Comparison of ENCODE assay signal across 8 cellular contexts in the genomic region with DNA sequence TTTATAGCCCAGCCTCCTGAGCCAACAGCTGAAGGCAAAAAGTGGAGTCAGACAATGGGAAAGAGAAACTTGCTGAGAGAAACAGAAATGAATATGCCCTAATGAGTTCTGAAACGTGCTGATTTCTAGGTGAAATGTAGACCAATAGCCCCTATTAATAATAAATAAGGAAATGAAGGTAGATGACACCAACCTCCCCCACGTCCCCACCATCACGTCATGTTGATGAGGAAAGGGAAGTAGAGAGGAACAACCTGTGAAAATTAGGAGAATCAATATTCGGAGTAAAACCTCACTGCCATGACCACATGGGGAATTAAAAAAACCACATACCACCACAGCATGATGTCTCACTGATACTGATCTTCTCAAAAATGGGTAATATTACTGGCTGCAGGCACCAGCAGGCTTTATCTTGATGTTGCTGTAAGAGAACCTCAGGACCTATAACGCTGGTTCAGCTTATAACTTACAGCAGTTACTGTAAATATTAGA.
DNase-seq lines count a peak whose midpoint lies in the region; ATAC-seq, FAIRE-seq and TF ChIP-seq lines count a peak whose summit lies in the region.

No MANE protein-coding gene starts in this region.

- H3K27ac Mint-ChIP-seq in T-helper 17 cell: peak overlapping the region; percentile 93
- H3K27ac Mint-ChIP-seq in dendritic cell treated with granulocyte-macrophage colony-stimulating factor and Interleukin-4, amounts not matched to agents 40 ng/mL and 50 ng/mL, for 4 days: peak overlapping the region; percentile 43

- H3K4me3 ChIP-seq in MM.1S (ENCODE audit: low read length): no peak overlapping the region
- H3K4me3 ChIP-seq in esophagus muscularis mucosa: no peak overlapping the region

- no peak for TF ChIP-seq EP300 in esophagus muscularis mucosa (IDR thresholded peaks at IDR 0.05)

- no peak overlapping the region for H2AFZ ChIP-seq in MM.1S (ENCODE audit: low read length)

- peak; percentile 75 for FAIRE-seq in GM12891 (lab: Jason Lieb, UNC)

- H3K9me3 ChIP-seq in T-helper 17 cell (ENCODE audit: control insufficient read depth, low read length, poor library complexity, severe bottlenecking): no peaks in the 10 kb centered on the region
- no peaks in the 10 kb centered on the region for H3K9me3 ChIP-seq in MM.1S (replicated peaks; ENCODE audit: insufficient read depth, low read length)
- H3K9me3 ChIP-seq in esophagus muscularis mucosa: no peaks in the 10 kb centered on the region

- 76% methylated on average over 5 of the region's 5 CpGs for WGBS in esophagus muscularis mucosa

- peak overlapping the region; percentile 69 for H3K4me3 Mint-ChIP-seq in T-helper 17 cell
- H3K4me3 Mint-ChIP-seq in dendritic cell treated with granulocyte-macrophage colony-stimulating factor and Interleukin-4, amounts not matched to agents 40 ng/mL and 50 ng/mL, for 4 days: no peak overlapping the region

- no peak overlapping the region for H3K9ac ChIP-seq in MM.1S (ENCODE audit: low read length)

- no peaks in the 10 kb centered on the region for H3K36me3 Mint-ChIP-seq in T-helper 17 cell (ENCODE audit: low read depth)
- no peaks in the 10 kb centered on the region for H3K36me3 Mint-ChIP-seq in dendritic cell treated with granulocyte-macrophage colony-stimulating factor and Interleukin-4, amounts not matched to agents 40 ng/mL and 50 ng/mL, for 4 days (ENCODE audit: low read depth)

- intact Hi-C loops in dendritic cell treated with granulocyte-macrophage colony-stimulating factor and Interleukin-4, amounts not matched to agents 40 ng/mL and 50 ng/mL, for 4 days (cut with micrococcal nuclease): loop anchor here (10.0 kb wide), 1 partner anchor 59 kb away; a partner anchor contains a TSS
- intact Hi-C loops in esophagus muscularis mucosa (cut with DNase I): no loop called here

- H3K36me3 ChIP-seq in MM.1S (replicated peaks; ENCODE audit: insufficient read depth, low read length) (no peaks in the 10 kb centered on the region; the same call in 1 of the 2 replicates), esophagus muscularis mucosa (peaks cover 0 to 15% (median 0%) of the 10 kb centered on the region in 4 donors)

- no peaks in the 10 kb centered on the region for H3F3A ChIP-seq in MM.1S (ENCODE audit: insufficient read depth, low read length)

- TF ChIP-seq CTCF in MM.1S (IDR thresholded peaks at IDR 0.05; ENCODE audit: low read length): no peak
- TF ChIP-seq CTCF in esophagus muscularis mucosa (IDR thresholded peaks at IDR 0.05): no peak

- DNase-seq in GM12891 (ENCODE audit: insufficient read length, low spot score) (no peak), T-helper 17 cell (peak; percentile 10 to 33 (median 18)), NCI-H1436 treated with DMSO at 0.1 percent for 48 hours (lab: John Stamatoyannopoulos, UW) (no peak), MM.1S (no peak), esophagus muscularis mucosa (ENCODE audit: extremely low spot score) (no peak), dermis blood vessel endothelial cell (no peak)

- H3K27me3 ChIP-seq in MM.1S (replicated peaks; ENCODE audit: insufficient read depth, low read length) (no peaks in the 10 kb centered on the region), esophagus muscularis mucosa (no peaks in the 10 kb centered on the region)

- H3K27ac ChIP-seq in MM.1S (ENCODE audit: low read length): no peak overlapping the region
- H3K27ac ChIP-seq in esophagus muscularis mucosa (replicated peaks in 1 of 4): no peak overlapping the region

- H3K27me3 Mint-ChIP-seq in T-helper 17 cell: no peaks in the 10 kb centered on the region
- no peaks in the 10 kb centered on the region for H3K27me3 Mint-ChIP-seq in dendritic cell treated with granulocyte-macrophage colony-stimulating factor and Interleukin-4, amounts not matched to agents 40 ng/mL and 50 ng/mL, for 4 days

- no peaks in the 10 kb centered on the region for H4K20me1 ChIP-seq in MM.1S (ENCODE audit: insufficient read depth, low read length)

- H3K4me1 ChIP-seq in MM.1S (ENCODE audit: low read length): no peaks in the 10 kb centered on the region
- peaks cover 0 to 8% (median 4%) of the 10 kb centered on the region in 4 donors for H3K4me1 ChIP-seq in esophagus muscularis mucosa

- H3K9me2 ChIP-seq in MM.1S (replicated peaks; ENCODE audit: insufficient read depth, low read length): no peaks in the 10 kb centered on the region

- H3K79me2 ChIP-seq in MM.1S (ENCODE audit: low read length): no peaks in the 10 kb centered on the region

- H3K4me2 ChIP-seq in MM.1S (ENCODE audit: low read depth, low read length): no peak overlapping the region

- H3K9me3 Mint-ChIP-seq in dendritic cell treated with granulocyte-macrophage colony-stimulating factor and Interleukin-4, amounts not matched to agents 40 ng/mL and 50 ng/mL, for 4 days: no peaks in the 10 kb centered on the region

- ATAC-seq in HG02798 (IDR thresholded peaks at IDR 0.05; ENCODE audit: poor library complexity, unreplicated experiment) (peak; percentile 64), T-helper 17 cell (peak; percentile 94)

- H3K4me1 Mint-ChIP-seq in T-helper 17 cell: peaks cover 40% of the 10 kb centered on the region
- no peaks in the 10 kb centered on the region for H3K4me1 Mint-ChIP-seq in dendritic cell treated with granulocyte-macrophage colony-stimulating factor and Interleukin-4, amounts not matched to agents 40 ng/mL and 50 ng/mL, for 4 days (ENCODE audit: low read depth)

- TF ChIP-seq POLR2A in GM12891 (IDR thresholded peaks at IDR 0.05; ENCODE audit: low read depth, low read length): no peak
- TF ChIP-seq POLR2A in esophagus muscularis mucosa (IDR thresholded peaks at IDR 0.05; ENCODE audit: low read depth): no peak

TF ChIP-seq in GM12891, 5 proteins besides CTCF, POLR2A, EP300 and RAD21:
- TF ChIP-seq POU2F2 (IDR thresholded peaks at IDR 0.05; ENCODE audit: low read depth, low read length) (no peak), SPI1 (IDR thresholded peaks at IDR 0.05; ENCODE audit: low read depth, low read length) (no peak), TAF1 (IDR thresholded peaks at IDR 0.05; ENCODE audit: low read depth, low read length) (no peak), POLR2AphosphoS5 (IDR thresholded peaks at IDR 0.05; ENCODE audit: low read depth, low read length) (no peak), PAX5 (IDR thresholded peaks at IDR 0.05; ENCODE audit: insufficient read depth, low read length, severe bottlenecking) (no peak)

Comparison
In these comparisons a context has a peak if more than half of its experiments do, and no peak if none do; other contexts are left out.
1. DNase-seq: peak in T-helper 17 cell (3 of 3); none in GM12891 (single experiment), NCI-H1436 treated with DMSO at 0.1 percent for 48 hours (single experiment), MM.1S (single experiment), esophagus muscularis mucosa (single experiment) and dermis blood vessel endothelial cell (single experiment).